Comparison of ENCODE assay signal across 19 cellular contexts in genomic region chr17:32862940-32863339, GRCh38. TPM values are rescaled to one million over a fixed set of nuclear protein-coding genes. Genes with fewer than 3 reads are reported as not detected.
DNase-seq lines count a peak whose midpoint lies in the region; ATAC-seq, FAIRE-seq and TF ChIP-seq lines count a peak whose summit lies in the region.
"Had no signal": no experiment of that assay in that cellular context is flagged by ENCODE, and none has a peak within 500 bp of the region (broad histone marks: within the 10 kb centered on the region; RNA-seq: fewer than 3 reads in every experiment).

No MANE protein-coding gene starts in this region.

- no peaks in the 10 kb centered on the region for H3K9me1 ChIP-seq in K562 (ENCODE audit: control insufficient read depth, insufficient read depth, low read length)

- H3K36me3 ChIP-seq in K562 (ENCODE audit: control insufficient read depth, insufficient read depth, low read length) = no peaks in the 10 kb centered on the region

- DNase-seq in NCI-H510A treated with DMSO at 0.1 percent for 48 hours (lab: John Stamatoyannopoulos, UW) (peak; percentile 18), NCI-H510A (lab: John Stamatoyannopoulos, UW) (no peak), K562 (ENCODE audit: extremely low read depth in 1 of 4, low spot score in 3 of 4) (no peak), mesothelial cell of epicardium (ENCODE audit: low spot score in 2 of 2, unreplicated experiment in 2 of 2) (no peak), posterior cingulate gyrus (no peak)
- no peak for DNase-seq in activated CD4-positive, CD25-positive, alpha-beta regulatory T cell (lab: John Stamatoyannopoulos, UW)
- DNase-seq: 8988T, C1 segment of cervical spinal cord, DMS153, IMR-90, MV-4-11, NCI-H2107, NCI-H226, NCI-H748 treated with DMSO at 0.1 percent for 48 hours, SHP77 had no signal

- POLR2A ChIA-PET in K562 (lab: Yijun Ruan, JAX) = interaction anchor here (0.7 to 4.9 kb wide), 4 partner anchors 9 to 43 kb away, joined by 3 to 51 read pairs (median 4); partner anchors contain the start of gene MYO1D

- peak overlapping the region; percentile 48; the same call in 1 of the 2 replicates for H3K4me2 ChIP-seq in K562 (ENCODE audit: insufficient read depth, low read length)

- H3K9me3 ChIP-seq in K562 (replicated peaks; ENCODE audit: control insufficient read depth, insufficient read depth, low read depth, low read length) = no peaks in the 10 kb centered on the region

- no peak overlapping the region for H2AFZ ChIP-seq in K562 (ENCODE audit: low read depth, low read length)

- no peak overlapping the region for H3K4me3 ChIP-seq in K562

- H3K27me3 ChIP-seq in K562 (ENCODE audit: control insufficient read depth in 2 of 2, insufficient read depth in 2 of 2, low read length in 2 of 2) = no peaks in the 10 kb centered on the region

- TF ChIP-seq CTCF in K562 (IDR thresholded peaks at IDR 0.05 in 2 of 3, conservative IDR thresholded peaks at IDR 0.05 in 1 of 3; ENCODE audit: insufficient read depth in 2 of 3, low read depth in 1 of 3, low read length in 3 of 3) = no peak
- TF ChIP-seq CTCF in mesothelial cell of epicardium (IDR thresholded peaks at IDR 0.05; ENCODE audit: unreplicated experiment) = no peak

- H3K4me1 Mint-ChIP-seq in mesothelial cell of epicardium = peaks cover 37% of the 10 kb centered on the region

- H3K36me3 Mint-ChIP-seq in mesothelial cell of epicardium = no peaks in the 10 kb centered on the region

- H3K4me3 Mint-ChIP-seq in mesothelial cell of epicardium = no peak overlapping the region

- H3K79me2 ChIP-seq in K562 (ENCODE audit: control insufficient read depth, insufficient read depth, low read length) = peaks cover 89% of the 10 kb centered on the region

- no peaks in the 10 kb centered on the region for H3K9me3 Mint-ChIP-seq in mesothelial cell of epicardium

- intact Hi-C loops in K562 (cut with micrococcal nuclease) = loop anchor here (5.0 kb wide), 1 partner anchor 46 kb away; no protein-coding TSS in a partner anchor
- intact Hi-C loops in posterior cingulate gyrus (cut with DNase I) = loop anchor here (5.0 kb wide), 1 partner anchor 71 kb away; no protein-coding TSS in a partner anchor

- ATAC-seq in K562 (no peak), GM19452 (IDR thresholded peaks at IDR 0.05; ENCODE audit: unreplicated experiment) (no peak), HG02571 (IDR thresholded peaks at IDR 0.05; ENCODE audit: unreplicated experiment) (no peak)
- ATAC-seq: SK-N-SH treated with all-trans-retinoic acid at 6 μM for 48 hours had no signal

- no peak for TF ChIP-seq RAD21 in K562 (CRISPR knock-in tag; conservative IDR thresholded peaks at IDR 0.05 in 1 of 2, IDR thresholded peaks at IDR 0.05 in 1 of 2)

- H3K27ac Mint-ChIP-seq in mesothelial cell of epicardium = peak overlapping the region; percentile 94

- CTCF ChIA-PET in K562 (lab: Yijun Ruan, JAX; ENCODE audit: low intra/inter-chr PET ratio) = no interaction called here

- in situ Hi-C loops in K562 (cut with MboI) = no loop called here

- TF ChIP-seq POLR2A in K562 (conservative IDR thresholded peaks at IDR 0.05) = no peak

- no TSS peak for BruUV-seq in K562 (replicated peaks; lab: Mats Ljungman, UMichigan)

- H4K20me1 ChIP-seq in K562 (replicated peaks; ENCODE audit: control insufficient read depth, insufficient read depth, low read length) = no peaks in the 10 kb centered on the region

- WGBS in K562 (ENCODE audit: insufficient coverage, low coverage, missing lambda C conversion rate) = 55% methylated on average over 2 of the region's 2 CpGs

- H3K27ac ChIP-seq in K562 (ENCODE audit: extremely low read depth, low read depth, low read length) = peak overlapping the region; percentile 9; the same call in 2 of the 3 replicates

- H3K9ac ChIP-seq in K562 (ENCODE audit: insufficient read depth in 1 of 2, low read depth in 2 of 2, low read length in 2 of 2) = peak overlapping the region in 1 of 2 experiments; percentile 24; a peak in 1 of 4 replicates

- FAIRE-seq in K562 (lab: Jason Lieb, UNC) = no peak
- FAIRE-seq: RCC 7860 had no signal

- H3K4me1 ChIP-seq in K562 (replicated peaks in 1 of 2; ENCODE audit: control insufficient read depth in 2 of 2, insufficient read depth in 2 of 2, low read length in 2 of 2) = peaks cover 16 to 58% of the 10 kb centered on the region in 2 experiments

- no peaks in the 10 kb centered on the region for H3K27me3 Mint-ChIP-seq in mesothelial cell of epicardium (ENCODE audit: low read depth)

- no peak for TF ChIP-seq EP300 in K562 (IDR thresholded peaks at IDR 0.05; ENCODE audit: low read length)

TF ChIP-seq in K562, 482 proteins besides CTCF, POLR2A, EP300 and RAD21 (continues in another document):
- TF ChIP-seq C11orf30 (IDR thresholded peaks at IDR 0.05; ENCODE audit: low read depth) (no peak), JUNB (CRISPR knock-in tag; conservative IDR thresholded peaks at IDR 0.05) (no peak), HMG20B (CRISPR knock-in tag; IDR thresholded peaks at IDR 0.05) (no peak), HNRNPLL (IDR thresholded peaks at IDR 0.05; ENCODE audit: low read depth, low read length, poor library complexity, severe bottlenecking) (no peak), MCM7 (IDR thresholded peaks at IDR 0.05) (no peak), ZFX (CRISPR knock-in tag; IDR thresholded peaks at IDR 0.05) (0 out of 2 replicates have a peak, but pooled peaks have one; percentile 15), ETS1 (conservative IDR thresholded peaks at IDR 0.05; ENCODE audit: control insufficient read depth, low read depth, low read length) (no peak), ZNF766 (CRISPR knock-in tag; conservative IDR thresholded peaks at IDR 0.05) (peak; percentile 58; the same call in 1 of the 2 replicates), ZKSCAN1 (IDR thresholded peaks at IDR 0.05; ENCODE audit: low read depth, low read length) (peak; percentile 60; the same call in 1 of the 2 replicates), TAL1 (IDR thresholded peaks at IDR 0.05) (no peak), USF1 (CRISPR knock-in tag; IDR thresholded peaks at IDR 0.05) (no peak), PHB (CRISPR knock-in tag; IDR thresholded peaks at IDR 0.05) (no peak), POLR2AphosphoS2 (IDR thresholded peaks at IDR 0.05; ENCODE audit: low read length) (no peak), ZNF274 (IDR thresholded peaks at IDR 0.05; ENCODE audit: borderline replicate concordance, low read depth, low read length) (no peak), SRF (CRISPR knock-in tag; IDR thresholded peaks at IDR 0.05) (no peak), SRSF1 (IDR thresholded peaks at IDR 0.05; ENCODE audit: low read depth, low read length) (no peak), CTCFL (IDR thresholded peaks at IDR 0.05; ENCODE audit: borderline replicate concordance, insufficient read depth, low read depth, low read length, poor library complexity, severe bottlenecking) (no peak)

RNA-seq across cellular contexts. Expression of gene MYO1D, which starts 14.0 kb away (rescaled TPM):
- total RNA-seq in K562 (2011; cell fraction: chromatin; rRNA removed; ENCODE audit: low replicate concordance) = 172 and 277 TPM in 2 replicates
- total RNA-seq in K562 (2011; cell fraction: nucleolus; rRNA removed) = 94.2 and 97.4 TPM in 2 replicates
- total RNA-seq in K562 (2011; cell fraction: nucleoplasm; rRNA removed) = 114 and 123 TPM in 2 replicates
- 34.9 and 39.5 TPM in 2 replicates for total RNA-seq in K562 (2014; rRNA removed)
- 46.2 and 46.3 TPM in 2 replicates for total RNA-seq in K562 (2014; rRNA removed; fragmentation: Illumina TruSeq; extraction: Trizol)
- 44.6 and 45.4 TPM in 2 replicates for total RNA-seq in K562 (2015; rRNA removed; fragmentation: Illumina TruSeq; extraction: Trizol)
- 50.7 and 60.2 TPM in 2 replicates for total RNA-seq in K562 (2021)
- 26.4 and 71.2 TPM in 2 replicates for polyA plus RNA-seq in K562 (2011; rRNA removed)
- 26.0 and 47.6 TPM in 2 replicates for polyA plus RNA-seq in K562 (2011; cell fraction: cytosol; rRNA removed)
- 20.8 and 29.6 TPM in 2 replicates for polyA plus RNA-seq in K562 (2011; cell fraction: nucleus; rRNA removed)
- polyA plus RNA-seq in K562 (2012) = 52.4 and 65.3 TPM in 2 replicates
- polyA plus RNA-seq in K562 (2014; fragmentation: Illumina TruSeq; extraction: Trizol) = 50.3 and 68.1 TPM in 2 replicates
- polyA plus RNA-seq in K562 (2014; fragmentation: Nextera tagmentation; extraction: Ambion mirVana) = 1 to 10 TPM; 2.1 to 2.6 TPM
- polyA plus RNA-seq in K562 (2014; rRNA removed) = 30.5 and 31.0 TPM in 2 replicates
- polyA minus RNA-seq in K562 (2011; rRNA and poly(A)+ RNA removed) = 67.1 and 142 TPM in 2 replicates
- polyA minus RNA-seq in K562 (2011; cell fraction: cytosol; rRNA and poly(A)+ RNA removed) = 34.9 and 59.8 TPM in 2 replicates
- 57.5 and 69.2 TPM in 2 replicates for polyA minus RNA-seq in K562 (2011; cell fraction: nucleus; rRNA and poly(A)+ RNA removed)
- 41.9 to 51.6 TPM (median 48.6 TPM) in 3 replicates for total RNA-seq in mesothelial cell of epicardium
